Comparison of ENCODE assay signal across 19 cellular contexts in the genomic region with DNA sequence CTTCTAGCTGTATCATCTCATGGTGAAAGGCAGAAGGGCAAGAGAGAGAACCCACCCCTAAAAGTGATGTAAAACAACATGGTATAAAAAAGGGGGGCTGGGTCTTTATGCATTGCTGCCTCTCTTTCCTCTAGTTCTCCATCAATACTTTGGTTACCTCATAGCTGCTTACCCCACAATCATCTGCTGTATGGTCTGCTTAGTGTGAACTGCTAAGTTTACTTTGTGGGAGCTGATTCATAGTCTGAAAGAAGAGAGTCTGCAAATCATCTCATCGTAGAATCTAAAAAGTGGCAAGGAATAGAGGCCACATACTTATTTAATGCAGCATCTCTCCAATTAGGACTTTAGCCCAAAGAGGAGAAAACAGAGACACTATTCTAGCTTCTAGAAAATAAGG.
"Had no signal": no experiment of that assay in that cellular context is flagged by ENCODE, and none has a peak within 500 bp of the region (broad histone marks: within the 10 kb centered on the region; RNA-seq: fewer than 3 reads in every experiment).

No MANE protein-coding gene starts in this region.

- H2AFZ ChIP-seq: hepatocyte had no signal

- H3K9me3 ChIP-seq: breast epithelium, left ventricle myocardium inferior, mucosa of descending colon, neutrophil, spleen, upper lobe of right lung had no signal

- H3K4me1 ChIP-seq: breast epithelium, left ventricle myocardium inferior, spleen, upper lobe of right lung had no signal

- DNase-seq: activated naive CD4-positive, alpha-beta T cell treated with Interleukin-2 at 50 U/mL for 16 hours; activated T-cell treated with anti-CD3 and anti-CD28 coated beads for 4 hours; anterior cingulate cortex; left ventricle myocardium inferior; mucosa of descending colon; naive thymus-derived CD8-positive, alpha-beta T cell; right cardiac atrium; spleen; stimulated activated naive CD8-positive, alpha-beta T cell treated with anti-CD3 and anti-CD28 coated beads, Interleukin-15, amount 100 ng/mL, for 72 hours; T-cell; T-helper 9 cell; upper lobe of right lung had no signal

- H3K36me3 Mint-ChIP-seq: naive thymus-derived CD8-positive, alpha-beta T cell; T-cell had no signal

- H3K36me3 ChIP-seq: breast epithelium, left ventricle myocardium inferior, neutrophil, spleen, upper lobe of right lung had no signal

- H3K27me3 ChIP-seq: breast epithelium, hepatocyte, neutrophil, spleen, upper lobe of right lung had no signal

- H3K79me2 ChIP-seq: hepatocyte had no signal

- H3K4me1 Mint-ChIP-seq: activated T-helper 17 cell treated with anti-CD3 and anti-CD28 coated beads, Interleukin-2, amount 50 U/mL, for 72 hours; naive thymus-derived CD8-positive, alpha-beta T cell; stimulated activated naive CD8-positive, alpha-beta T cell treated with anti-CD3 and anti-CD28 coated beads, Interleukin-15, amount 100 ng/mL, for 72 hours; T-cell had no signal

- H3K4me3 Mint-ChIP-seq: activated T-helper 17 cell treated with anti-CD3 and anti-CD28 coated beads, Interleukin-2, amount 50 U/mL, for 72 hours; naive thymus-derived CD8-positive, alpha-beta T cell; stimulated activated naive CD8-positive, alpha-beta T cell treated with anti-CD3 and anti-CD28 coated beads, Interleukin-15, amount 100 ng/mL, for 72 hours; T-cell had no signal

- H3K27ac Mint-ChIP-seq: activated T-helper 17 cell treated with anti-CD3 and anti-CD28 coated beads, Interleukin-2, amount 50 U/mL, for 72 hours; naive thymus-derived CD8-positive, alpha-beta T cell; progenitor cell of endocrine pancreas; T-cell had no signal

- H3K4me3 ChIP-seq: breast epithelium, hepatocyte, left ventricle myocardium inferior, mucosa of descending colon, spleen, upper lobe of right lung had no signal

- H3K27ac ChIP-seq: breast epithelium, epithelial cell of prostate, hepatocyte, left ventricle myocardium inferior, neutrophil, spleen, upper lobe of right lung had no signal

- ATAC-seq: activated CD4-positive, CD25-positive, alpha-beta regulatory T cell treated with anti-CD3 and anti-CD28 coated beads, Interleukin-2, amount 50 U/mL, for 24 hours; activated T-helper 17 cell treated with anti-CD3 and anti-CD28 coated beads, Interleukin-2, amount 50 U/mL, for 72 hours; mucosa of descending colon; naive thymus-derived CD8-positive, alpha-beta T cell; right cardiac atrium; stimulated activated naive CD8-positive, alpha-beta T cell treated with anti-CD3 and anti-CD28 coated beads, Interleukin-15, amount 100 ng/mL, for 72 hours; T-cell; upper lobe of right lung had no signal

- H3K27me3 Mint-ChIP-seq: activated T-helper 17 cell treated with anti-CD3 and anti-CD28 coated beads, Interleukin-2, amount 50 U/mL, for 72 hours; naive thymus-derived CD8-positive, alpha-beta T cell; stimulated activated naive CD8-positive, alpha-beta T cell treated with anti-CD3 and anti-CD28 coated beads, Interleukin-15, amount 100 ng/mL, for 72 hours; T-cell had no signal

- H3K9me3 Mint-ChIP-seq: activated T-helper 17 cell treated with anti-CD3 and anti-CD28 coated beads, Interleukin-2, amount 50 U/mL, for 72 hours had no signal
